Comparison of ENCODE assay signal across 34 cellular contexts in the genomic region with DNA sequence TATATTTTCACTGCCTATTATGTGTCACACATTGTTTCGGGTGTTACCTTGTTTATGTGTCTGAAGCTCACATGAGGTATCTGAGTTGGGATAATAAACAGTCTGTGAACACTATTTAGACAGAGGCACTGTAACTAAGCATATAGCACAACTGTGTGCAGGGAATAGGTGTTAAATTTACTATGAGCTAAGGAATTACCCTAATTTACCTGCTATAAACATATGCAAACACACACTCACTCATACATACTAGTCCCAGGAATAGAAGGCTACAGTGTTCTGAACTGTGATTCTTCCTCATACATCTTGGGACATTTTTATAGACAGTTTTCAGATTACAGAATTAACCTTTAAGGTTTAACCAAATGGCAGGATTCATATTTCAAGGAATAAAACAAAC.
"Had no signal": no experiment of that assay in that cellular context is flagged by ENCODE, and none has a peak within 500 bp of the region (broad histone marks: within the 10 kb centered on the region; RNA-seq: fewer than 3 reads in every experiment).

No MANE protein-coding gene starts in this region.

- H3K27me3 ChIP-seq: MG63 had no signal

- H3K27ac ChIP-seq: KMS-11 had no signal

- H3K4me3 ChIP-seq: MG63 had no signal

- DNase-seq: Karpas-422, Kasumi-1, MG63, MM.1S, MV-4-11, NCI-H1048, NCI-H1092, NCI-H1092 treated with DMSO at 0.1 percent for 48 hours, NCI-H1105, NCI-H1105 treated with DMSO at 0.1 percent for 48 hours, NCI-H1417, NCI-H1417 treated with DMSO at 0.1 percent for 48 hours, NCI-H1436, NCI-H1436 treated with DMSO at 0.1 percent for 48 hours, NCI-H146, NCI-H1694, NCI-H1694 treated with DMSO at 0.1 percent for 48 hours, NCI-H187, NCI-H187 treated with DMSO at 0.1 percent for 48 hours, NCI-H1930, NCI-H2029, NCI-H2029 treated with DMSO at 0.1 percent for 48 hours, NCI-H2081, NCI-H2081 treated with DMSO at 0.1 percent for 48 hours, NCI-H2107, NCI-H2171, NCI-H2171 treated with DMSO at 0.1 percent for 48 hours, NCI-H2227 treated with DMSO at 0.1 percent for 48 hours, NCI-H226, NCI-H345, NCI-H446, NCI-H446 treated with DMSO at 0.1 percent for 48 hours, NCI-H510A had no signal

- H3K9me3 ChIP-seq: MG63 had no signal

- H3K36me3 ChIP-seq: MG63 had no signal
